19 cellular contexts compared by ENCODE assay signal in genomic region chr3:8020459-8020858, GRCh38.
DNase-seq lines count a peak whose midpoint lies in the region; ATAC-seq and TF ChIP-seq lines count a peak whose summit lies in the region.
"Had no signal": no experiment of that assay in that cellular context is flagged by ENCODE, and none has a peak within 500 bp of the region (broad histone marks: within the 10 kb centered on the region; RNA-seq: fewer than 3 reads in every experiment).

No MANE protein-coding gene starts in this region.

- no peaks in the 10 kb centered on the region for H3K36me3 Mint-ChIP-seq in progenitor cell of endocrine pancreas (ENCODE audit: insufficient read depth)
- H3K36me3 Mint-ChIP-seq: CD4-positive, CD25-positive, alpha-beta regulatory T cell had no signal

- H2BK12ac ChIP-seq in neuronal stem cell (ENCODE audit: low read length): no peak overlapping the region

- intact Hi-C loops in A673 (cut with micrococcal nuclease; ENCODE audit: unreplicated experiment): no loop called here

- no TSS peak for BruUV-seq in A673 (replicated peaks; lab: Mats Ljungman, UMichigan)

- peak; percentile 3 for DNase-seq in A673 (ENCODE audit: low spot score)
- DNase-seq in ELF-1 (ENCODE audit: low read depth, low spot score): peak; percentile 76
- peak; percentile 6 to 10 for DNase-seq in SJCRH30
- no peak for DNase-seq in neuronal stem cell (ENCODE audit: low spot score)
- no peak for DNase-seq in progenitor cell of endocrine pancreas (ENCODE audit: low spot score, unreplicated experiment)
- no peak for DNase-seq in NCI-H146 (lab: John Stamatoyannopoulos, UW)
- DNase-seq: CD4-positive, CD25-positive, alpha-beta regulatory T cell; COR-L47; DMS153; Karpas-422; NCI-H1694 treated with DMSO at 0.1 percent for 48 hours; NCI-H2081 treated with DMSO at 0.1 percent for 48 hours; NCI-H446 treated with DMSO at 0.1 percent for 48 hours; NCI-H526 treated with DMSO at 0.1 percent for 48 hours; Peyer's patch; T-helper 2 cell had no signal

- no peak overlapping the region for H3K4me3 ChIP-seq in A673 (ENCODE audit: low read depth, low read length, poor library complexity, severe bottlenecking)
- no peak overlapping the region for H3K4me3 ChIP-seq in SJCRH30
- H3K4me3 ChIP-seq in neuronal stem cell (ENCODE audit: low read length in 2 of 2): no peak overlapping the region
- H3K4me3 ChIP-seq: A549, GM23338, Peyer's patch had no signal

- peaks cover 15% of the 10 kb centered on the region for H3K9me3 ChIP-seq in A673 (ENCODE audit: low read depth, low read length, poor library complexity, severe bottlenecking)
- H3K9me3 ChIP-seq in SJCRH30 (replicated peaks): no peaks in the 10 kb centered on the region
- peaks cover 0 to 7% of the 10 kb centered on the region in 2 donors for H3K9me3 ChIP-seq in neuronal stem cell (replicated peaks in 1 of 2; ENCODE audit: control insufficient read depth in 2 of 2, insufficient read depth in 1 of 2, low read depth in 1 of 2, low read length in 2 of 2)
- H3K9me3 ChIP-seq: A549 had no signal

- H3K36me3 ChIP-seq in A673 (ENCODE audit: insufficient read depth, low read length, poor library complexity, severe bottlenecking) (no peaks in the 10 kb centered on the region), SJCRH30 (no peaks in the 10 kb centered on the region), neuronal stem cell (replicated peaks in 1 of 2; ENCODE audit: control insufficient read depth in 2 of 2, insufficient read depth in 2 of 2, low read length in 2 of 2) (no peaks in the 10 kb centered on the region)
- H3K36me3 ChIP-seq: Peyer's patch had no signal

- peaks cover 2% of the 10 kb centered on the region for H3K4me1 Mint-ChIP-seq in progenitor cell of endocrine pancreas (ENCODE audit: low read depth)
- H3K4me1 Mint-ChIP-seq: CD4-positive, CD25-positive, alpha-beta regulatory T cell; GM23338 had no signal

- H4K8ac ChIP-seq in neuronal stem cell (ENCODE audit: low read depth, low read length): peak overlapping the region; percentile 83

- no peak overlapping the region for H3K4me2 ChIP-seq in neuronal stem cell (ENCODE audit: insufficient read depth, low read length, poor library complexity, severe bottlenecking)
- H3K4me2 ChIP-seq: A549, GM23338 had no signal

- H3K4ac ChIP-seq in neuronal stem cell (ENCODE audit: low read length): no peak overlapping the region

- CTCF ChIA-PET in A673 (lab: Charles Lee): no interaction called here

- no peak overlapping the region for H3K14ac ChIP-seq in neuronal stem cell (ENCODE audit: low read length)

- WGBS in neuronal stem cell (ENCODE audit: extremely low coverage in 2 of 2, insufficient read length in 2 of 2, insufficient replicate concordance in 1 of 2), 2 donors: no CpG with 5 or more reads among the region's 3 CpGs

- H3K4me1 ChIP-seq in A673 (ENCODE audit: insufficient read depth, low read length, poor library complexity, severe bottlenecking) (no peaks in the 10 kb centered on the region), SJCRH30 (no peaks in the 10 kb centered on the region), neuronal stem cell (ENCODE audit: control insufficient read depth in 2 of 2, insufficient read depth in 1 of 2, low read depth in 1 of 2, low read length in 2 of 2) (no peaks in the 10 kb centered on the region)
- H3K4me1 ChIP-seq: A549, Peyer's patch had no signal

- H3K27me3 ChIP-seq in A673 (replicated peaks; ENCODE audit: insufficient read depth, low read depth, low read length, poor library complexity) (no peaks in the 10 kb centered on the region), SJCRH30 (no peaks in the 10 kb centered on the region), neuronal stem cell (ENCODE audit: control insufficient read depth in 3 of 3, insufficient read depth in 3 of 3, low read depth in 1 of 3, low read length in 3 of 3) (peaks cover 0 to 2% (median 0%) of the 10 kb centered on the region in 3 experiments)
- H3K27me3 ChIP-seq: Peyer's patch had no signal

- H2AK5ac ChIP-seq in neuronal stem cell (ENCODE audit: low read depth, low read length): no peak overlapping the region

- H3K18ac ChIP-seq in neuronal stem cell (ENCODE audit: low read length): peak overlapping the region; percentile 16

- no peak overlapping the region for H3K27ac Mint-ChIP-seq in progenitor cell of endocrine pancreas
- H3K27ac Mint-ChIP-seq: CD4-positive, CD25-positive, alpha-beta regulatory T cell; GM23338 had no signal

- peak overlapping the region; percentile 48 for H3K23ac ChIP-seq in neuronal stem cell (ENCODE audit: low read depth, low read length, poor library complexity)

- no peak overlapping the region for H2AFZ ChIP-seq in neuronal stem cell (ENCODE audit: low read length)
- H2AFZ ChIP-seq: GM23338 had no signal

- H3K27ac ChIP-seq in A673 (ENCODE audit: low read depth, low read length, poor library complexity, severe bottlenecking): no peak overlapping the region
- H3K27ac ChIP-seq in SJCRH30: no peak overlapping the region
- no peak overlapping the region for H3K27ac ChIP-seq in neuronal stem cell (replicated peaks; ENCODE audit: low read length)
- H3K27ac ChIP-seq: A549, Peyer's patch had no signal

- peaks cover 27% of the 10 kb centered on the region for H3K9me3 Mint-ChIP-seq in progenitor cell of endocrine pancreas (ENCODE audit: low read depth)

- no peak overlapping the region for H2BK120ac ChIP-seq in neuronal stem cell (ENCODE audit: low read depth, low read length)

- ATAC-seq in HG02571 (IDR thresholded peaks at IDR 0.05; ENCODE audit: unreplicated experiment): no peak
- ATAC-seq: A549, GM23338 had no signal

- POLR2A ChIA-PET in A673 (lab: Charles Lee; ENCODE audit: low non-redundant PET): no interaction called here

- H3K9ac ChIP-seq in neuronal stem cell (ENCODE audit: low read depth, low read length, poor library complexity): no peak overlapping the region

- H3K27me3 Mint-ChIP-seq in progenitor cell of endocrine pancreas: no peaks in the 10 kb centered on the region
- H3K27me3 Mint-ChIP-seq: CD4-positive, CD25-positive, alpha-beta regulatory T cell had no signal

- no peaks in the 10 kb centered on the region for H3K79me1 ChIP-seq in neuronal stem cell (ENCODE audit: low read depth, low read length)

- H4K91ac ChIP-seq in neuronal stem cell (ENCODE audit: low read depth, low read length, poor library complexity): no peak overlapping the region

- no peak overlapping the region for H2BK5ac ChIP-seq in neuronal stem cell (ENCODE audit: low read length)

- TF ChIP-seq CTCF in A673 (conservative IDR thresholded peaks at IDR 0.05; ENCODE audit: low read depth, low read length) (no peak), progenitor cell of endocrine pancreas (IDR thresholded peaks at IDR 0.05; ENCODE audit: unreplicated experiment) (no peak)

- H2BK15ac ChIP-seq in neuronal stem cell (ENCODE audit: low read length): no peak overlapping the region

- H3K4me3 Mint-ChIP-seq in progenitor cell of endocrine pancreas (ENCODE audit: low read depth): no peak overlapping the region
- H3K4me3 Mint-ChIP-seq: GM23338 had no signal

Comparison
In these comparisons a context has a peak if more than half of its experiments do, and no peak if none do; other contexts are left out.
1. DNase-seq: peak in A673 (single experiment), ELF-1 (single experiment) and SJCRH30 (2 of 2); none in neuronal stem cell (single experiment), progenitor cell of endocrine pancreas (single experiment) and NCI-H146 (single experiment).